8 cellular contexts compared by ENCODE assay signal in the genomic region with DNA sequence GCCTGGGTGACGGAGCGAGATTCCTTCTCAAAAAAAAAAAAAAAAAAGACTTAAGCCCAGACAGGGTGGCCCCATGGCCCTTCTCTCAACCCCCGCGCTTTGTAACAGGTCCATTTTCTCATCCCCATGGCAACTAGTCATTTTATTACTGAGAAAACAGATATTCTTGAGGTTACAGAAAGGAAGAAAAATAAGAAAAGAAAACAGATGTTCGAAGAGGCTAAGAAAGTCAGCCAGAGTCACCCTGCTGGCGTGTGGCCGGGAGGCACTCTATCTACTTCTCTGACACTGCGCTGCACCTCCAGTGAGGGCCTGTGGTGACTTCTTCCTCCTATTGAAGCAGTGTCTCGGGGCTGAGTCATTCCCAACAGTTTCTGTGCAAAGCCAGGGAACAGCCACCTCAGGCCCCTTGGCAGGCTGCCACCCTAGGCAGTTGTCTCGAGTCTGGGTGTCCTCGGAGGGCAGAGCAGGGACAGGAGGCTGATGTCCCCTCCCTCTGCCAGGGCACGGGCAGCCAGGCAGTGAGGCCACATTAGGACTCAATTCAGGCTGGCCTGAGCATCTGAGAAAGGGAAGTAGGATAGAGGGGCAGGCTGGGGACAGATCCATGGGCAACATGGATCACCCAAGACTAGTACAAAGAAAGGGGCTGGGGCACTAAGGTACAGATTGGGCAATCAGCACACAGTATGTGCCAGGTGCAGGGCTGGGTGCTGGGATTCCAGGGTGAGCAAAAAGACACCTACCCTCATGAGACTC. TPM values are rescaled to one million over a fixed set of nuclear protein-coding genes. Genes with fewer than 3 reads are reported as not detected.
A peak's percentile ranks its signal among the peaks of the same experiment; 100 is the strongest.
DNase-seq lines count a peak whose midpoint lies in the region; ATAC-seq and TF ChIP-seq lines count a peak whose summit lies in the region.

No MANE protein-coding gene starts in this region.

- H3K27me3 Mint-ChIP-seq in nephron (ENCODE audit: low read depth): peaks cover 11% of the 10 kb centered on the region

- H3K36me3 Mint-ChIP-seq in nephron (ENCODE audit: low read depth): no peaks in the 10 kb centered on the region

- H3K4me3 Mint-ChIP-seq in nephron: peak overlapping the region in 1 of 3 experiments; percentile 12

- no peak overlapping the region for H3K4me3 ChIP-seq in esophagus muscularis mucosa

- DNase-seq in NCI-H524 (lab: John Stamatoyannopoulos, UW): peak; percentile 26 to 64
- no peak for DNase-seq in NCI-H524 treated with DMSO at 0.1 percent for 48 hours (lab: John Stamatoyannopoulos, UW)
- peak; percentile 89 for DNase-seq in KG1 (lab: John Stamatoyannopoulos, UW)
- DNase-seq in T1000 (lab: John Stamatoyannopoulos, UW): peak; percentile 84
- DNase-seq in esophagus muscularis mucosa (ENCODE audit: extremely low spot score): peak; percentile 93
- DNase-seq in stimulated activated naive CD4-positive, alpha-beta T cell treated with Interleukin-2 at 50 U/mL for 16 hours (lab: John Stamatoyannopoulos, UW): no peak

- no peaks in the 10 kb centered on the region for H3K36me3 ChIP-seq in esophagus muscularis mucosa

- H3K27ac ChIP-seq in esophagus muscularis mucosa (replicated peaks in 1 of 4): peak overlapping the region; percentile 36 to 54 (median 50)

- WGBS in esophagus muscularis mucosa: 38% methylated on average over 10 of the region's 12 CpGs

- no peak for TF ChIP-seq POLR2A in esophagus muscularis mucosa (IDR thresholded peaks at IDR 0.05; ENCODE audit: low read depth)

- H3K4me1 ChIP-seq in esophagus muscularis mucosa: peaks cover 4 to 13% (median 10%) of the 10 kb centered on the region in 4 donors

- no peak for TF ChIP-seq EP300 in esophagus muscularis mucosa (IDR thresholded peaks at IDR 0.05)

- no peaks in the 10 kb centered on the region for H3K27me3 ChIP-seq in esophagus muscularis mucosa

- H3K27ac Mint-ChIP-seq in nephron: peak overlapping the region; percentile 76 to 90 (median 83)

- TF ChIP-seq CTCF in esophagus muscularis mucosa (IDR thresholded peaks at IDR 0.05) (no peak), nephron (IDR thresholded peaks at IDR 0.05; ENCODE audit: unreplicated experiment in 3 of 3) (no peak)

- H3K4me1 Mint-ChIP-seq in nephron: peaks cover 19% of the 10 kb centered on the region

- no peaks in the 10 kb centered on the region for H3K9me3 ChIP-seq in esophagus muscularis mucosa

- H3K9me3 Mint-ChIP-seq in nephron: no peaks in the 10 kb centered on the region

- ATAC-seq in HG03520 (IDR thresholded peaks at IDR 0.05; ENCODE audit: unreplicated experiment): no peak

- intact Hi-C loops in esophagus muscularis mucosa (cut with DNase I): no loop called here

RNA-seq across cellular contexts. Expression of gene SYVN1, which starts 16.4 kb away (rescaled TPM):
- 10 to 100 TPM; 24.1 to 39.5 (median 27.5) TPM for total RNA-seq in esophagus muscularis mucosa

RNA-seq across cellular contexts. Expression of gene SPDYC, which starts 19.3 kb away (rescaled TPM):
- total RNA-seq in esophagus muscularis mucosa: not detected

RNA-seq across cellular contexts. Expression of gene MRPL49, which starts 28.6 kb away (rescaled TPM):
- 100 to 1,000 TPM in 2 of 4 donors, 10 to 100 TPM in 2; 76.2 to 113 (median 91.5) TPM for total RNA-seq in esophagus muscularis mucosa

RNA-seq across cellular contexts. Expression of gene FAU, which starts 28.8 kb away (rescaled TPM):
- total RNA-seq in esophagus muscularis mucosa: 1,000 to 10,000 TPM in 1 of 4 donors, 100 to 1,000 TPM in 3; 465 to 1,081 (median 716) TPM

RNA-seq across cellular contexts. Expression of gene CAPN1, which starts 31.0 kb away (rescaled TPM):
- total RNA-seq in esophagus muscularis mucosa: 100 to 1,000 TPM in 3 of 4 donors, 10 to 100 TPM in 1; 95.9 to 246 (median 167) TPM

Comparison
In these comparisons a context has a peak if more than half of its experiments do, and no peak if none do; other contexts are left out.
1. DNase-seq: peak in NCI-H524 (2 of 2), KG1 (single experiment), T1000 (single experiment) and esophagus muscularis mucosa (single experiment); none in NCI-H524 treated with DMSO at 0.1 percent for 48 hours (single experiment) and stimulated activated naive CD4-positive, alpha-beta T cell treated with Interleukin-2 at 50 U/mL for 16 hours (single experiment).